Comparison of ENCODE assay signal across 14 cellular contexts in genomic region chr18:10949655-10950054, GRCh38.
"Had no signal": no experiment of that assay in that cellular context is flagged by ENCODE, and none has a peak within 500 bp of the region (broad histone marks: within the 10 kb centered on the region; RNA-seq: fewer than 3 reads in every experiment).

No MANE protein-coding gene starts in this region.

- DNase-seq: activated CD4-positive, alpha-beta memory T cell treated with anti-CD3 and anti-CD28 coated beads, Interleukin-2, amount 10 ng/mL, durations not matched to agents 7 days and 5 days; activated CD4-positive, alpha-beta T cell treated with anti-CD3 and anti-CD28 coated beads for 1 hour; activated effector memory CD4-positive, alpha-beta T cell treated with Interleukin-2 at 50 U/mL for 16 hours; activated T-cell treated with anti-CD3 and anti-CD28 coated beads, Interleukin-2, amount 50 U/mL, for 4 hours; adrenal gland; central memory CD4-positive, alpha-beta T cell; hippocampal formation; kidney; left lung; mammary epithelial cell; naive thymus-derived CD8-positive, alpha-beta T cell; pancreas had no signal

- ATAC-seq: activated T-cell treated with anti-CD3 and anti-CD28 coated beads, Interleukin-2, amount 50 U/mL, for 4 hours; esophagus mucosa; left lung; naive thymus-derived CD8-positive, alpha-beta T cell; sciatic nerve had no signal

- FAIRE-seq: kidney, pancreas had no signal
